In genomic region chr21:46665566-46665965, GRCh38 we compare ENCODE assay signal across 14 cellular contexts. TPM values are rescaled to one million over a fixed set of nuclear protein-coding genes. Genes with fewer than 3 reads are reported as not detected.
DNase-seq lines count a peak whose midpoint lies in the region; ATAC-seq, FAIRE-seq and TF ChIP-seq lines count a peak whose summit lies in the region.
"Had no signal": no experiment of that assay in that cellular context is flagged by ENCODE, and none has a peak within 500 bp of the region (broad histone marks: within the 10 kb centered on the region; RNA-seq: fewer than 3 reads in every experiment).

No MANE protein-coding gene starts in this region.

- CTCF ChIA-PET in CD8-positive, alpha-beta T cell (lab: Charles Lee) = no interaction called here
- CTCF ChIA-PET in HEK293T (lab: Yijun Ruan, JAX) = no interaction called here

- no peaks in the 10 kb centered on the region for H3K9me3 ChIP-seq in CD8-positive, alpha-beta T cell (ENCODE audit: low read length)
- H3K9me3 ChIP-seq in Peyer's patch = no peaks in the 10 kb centered on the region
- H3K9me3 ChIP-seq: BE2C, HAP-1 had no signal

- H3K27ac ChIP-seq in CD8-positive, alpha-beta T cell (ENCODE audit: low read depth, low read length) = no peak overlapping the region
- H3K27ac ChIP-seq in Peyer's patch (no peak overlapping the region), brain microvascular endothelial cell (no peak overlapping the region)

- DNase-seq in CD8-positive, alpha-beta T cell = no peak
- DNase-seq in GM18507 (ENCODE audit: extremely low spot score, insufficient read length, low read depth) (no peak), amniotic epithelial cell (ENCODE audit: low read depth) (peak; percentile 8), HEK293T (ENCODE audit: extremely low spot score) (no peak), Peyer's patch (no peak), brain microvascular endothelial cell (no peak)
- no peak for DNase-seq in natural killer cell treated with Interleukin-12 subunit alpha and Interleukin-12 subunit beta and Interleukin-15 and Interleukin-18, amount 100 ng/mL, for 72 hours (ENCODE audit: low spot score)
- DNase-seq: BE2C, NCI-H1436, NCI-H2029 treated with DMSO at 0.1 percent for 48 hours, NCI-H524, SIG-M5 had no signal

- H3K4me3 Mint-ChIP-seq in CD8-positive, alpha-beta T cell = peak overlapping the region; percentile 26
- peak overlapping the region; percentile 11 for H3K4me3 Mint-ChIP-seq in natural killer cell treated with Interleukin-12 subunit alpha and Interleukin-12 subunit beta and Interleukin-15 and Interleukin-18, amount 100 ng/mL, for 72 hours

- intact Hi-C loops in CD8-positive, alpha-beta T cell (cut with DNase I, micrococcal nuclease) = no loop called here

- peaks cover 35% of the 10 kb centered on the region for H3K36me3 Mint-ChIP-seq in CD8-positive, alpha-beta T cell
- peaks cover 5% of the 10 kb centered on the region for H3K36me3 Mint-ChIP-seq in natural killer cell treated with Interleukin-12 subunit alpha and Interleukin-12 subunit beta and Interleukin-15 and Interleukin-18, amount 100 ng/mL, for 72 hours

- peak overlapping the region; percentile 35 for H3K27ac Mint-ChIP-seq in CD8-positive, alpha-beta T cell
- no peak overlapping the region for H3K27ac Mint-ChIP-seq in natural killer cell treated with Interleukin-12 subunit alpha and Interleukin-12 subunit beta and Interleukin-15 and Interleukin-18, amount 100 ng/mL, for 72 hours
- H3K27ac Mint-ChIP-seq: IgD-negative memory B cell had no signal

- H3K4me1 ChIP-seq in CD8-positive, alpha-beta T cell (ENCODE audit: insufficient read depth, low read length) = peaks cover 17% of the 10 kb centered on the region
- H3K4me1 ChIP-seq in Peyer's patch = peaks cover 0 to 15% (median 2%) of the 10 kb centered on the region in 4 donors
- H3K4me1 ChIP-seq: BE2C, HAP-1 had no signal

- ATAC-seq in CD8-positive, alpha-beta T cell = no peak
- no peak for ATAC-seq in natural killer cell treated with Interleukin-12 subunit alpha and Interleukin-12 subunit beta and Interleukin-15 and Interleukin-18, amount 100 ng/mL, for 72 hours

- H3K9me3 Mint-ChIP-seq in CD8-positive, alpha-beta T cell = no peaks in the 10 kb centered on the region
- no peaks in the 10 kb centered on the region for H3K9me3 Mint-ChIP-seq in natural killer cell treated with Interleukin-12 subunit alpha and Interleukin-12 subunit beta and Interleukin-15 and Interleukin-18, amount 100 ng/mL, for 72 hours
- H3K9me3 Mint-ChIP-seq: IgD-negative memory B cell had no signal

- no peaks in the 10 kb centered on the region for H3K27me3 ChIP-seq in CD8-positive, alpha-beta T cell (ENCODE audit: insufficient read depth, low read length)
- H3K27me3 ChIP-seq in Peyer's patch (peaks cover 0 to 6% of the 10 kb centered on the region in 2 donors), brain microvascular endothelial cell (replicated peaks) (no peaks in the 10 kb centered on the region)

- in situ Hi-C loops in brain microvascular endothelial cell (cut with HindIII; ENCODE audit: low pct_ligation_motif_present, low sequenced_read_pairs) = no loop called here

- H3K27me3 Mint-ChIP-seq in CD8-positive, alpha-beta T cell (ENCODE audit: low read depth) = no peaks in the 10 kb centered on the region
- peaks cover 0 to 3% of the 10 kb centered on the region in 2 donors for H3K27me3 Mint-ChIP-seq in natural killer cell treated with Interleukin-12 subunit alpha and Interleukin-12 subunit beta and Interleukin-15 and Interleukin-18, amount 100 ng/mL, for 72 hours

- FAIRE-seq in GM18507 (lab: Jason Lieb, UNC) = peak; percentile 38

- POLR2A ChIA-PET in CD8-positive, alpha-beta T cell (lab: Charles Lee) = no interaction called here
- POLR2A ChIA-PET in HEK293T (lab: Yijun Ruan, JAX) = interaction anchor here (1.6 kb wide), 1 partner anchor 29 kb away, joined by 5 read pairs; no protein-coding TSS in a partner anchor

- H3K36me3 ChIP-seq in CD8-positive, alpha-beta T cell (ENCODE audit: insufficient read depth, low read length) = peaks cover 6% of the 10 kb centered on the region
- H3K36me3 ChIP-seq in Peyer's patch (peaks cover 0 to 20% (median 0%) of the 10 kb centered on the region in 3 donors), brain microvascular endothelial cell (replicated peaks) (peaks cover 5% of the 10 kb centered on the region)
- H3K36me3 ChIP-seq: BE2C had no signal

- TF ChIP-seq POLR2A in Peyer's patch (IDR thresholded peaks at IDR 0.05) = no peak

- H3K4me1 Mint-ChIP-seq in CD8-positive, alpha-beta T cell (ENCODE audit: low read depth) = peaks cover 14% of the 10 kb centered on the region
- H3K4me1 Mint-ChIP-seq in natural killer cell treated with Interleukin-12 subunit alpha and Interleukin-12 subunit beta and Interleukin-15 and Interleukin-18, amount 100 ng/mL, for 72 hours (ENCODE audit: low read depth in 2 of 2) = peaks cover 4 to 11% of the 10 kb centered on the region in 2 donors

- H3K4me3 ChIP-seq in CD8-positive, alpha-beta T cell (ENCODE audit: low read depth, low read length) = no peak overlapping the region
- H3K4me3 ChIP-seq in Peyer's patch (no peak overlapping the region), brain microvascular endothelial cell (ENCODE audit: low read depth, low read length) (no peak overlapping the region)
- H3K4me3 ChIP-seq: HAP-1 had no signal

- TF ChIP-seq CTCF in CD8-positive, alpha-beta T cell (IDR thresholded peaks at IDR 0.05) = no peak
- TF ChIP-seq CTCF in Peyer's patch (IDR thresholded peaks at IDR 0.05) = no peak
- TF ChIP-seq CTCF in brain microvascular endothelial cell (IDR thresholded peaks at IDR 0.05; ENCODE audit: low read depth, low read length, missing control alignments) = no peak

TF ChIP-seq in HEK293T, 16 proteins besides CTCF, POLR2A, EP300 and RAD21:
- TF ChIP-seq SP1 (IDR thresholded peaks at IDR 0.05) = no peak
- no peak for TF ChIP-seq CTBP1 (IDR thresholded peaks at IDR 0.05; ENCODE audit: borderline replicate concordance)
- TF ChIP-seq L3MBTL2 (conservative IDR thresholded peaks at IDR 0.05) = no peak
TF ChIP-seq in HEK293T: peak in this region for 0.

RNA-seq across cellular contexts. Expression of gene PRMT2, which starts 30.1 kb away (rescaled TPM):
- total RNA-seq in CD8-positive, alpha-beta T cell = 10 to 100 TPM; 78.8 to 78.9 TPM
- total RNA-seq in natural killer cell treated with Interleukin-12 subunit alpha and Interleukin-12 subunit beta and Interleukin-15 and Interleukin-18, amount 100 ng/mL, for 72 hours = 10 to 100 TPM; 64.7 to 92.4 TPM
- 100 to 1,000 TPM in 2 of 4 donors, 10 to 100 TPM in 2; 59.9 to 210 (median 95.0) TPM for total RNA-seq in Peyer's patch
